8 cellular contexts compared by ENCODE assay signal in the genomic region with DNA sequence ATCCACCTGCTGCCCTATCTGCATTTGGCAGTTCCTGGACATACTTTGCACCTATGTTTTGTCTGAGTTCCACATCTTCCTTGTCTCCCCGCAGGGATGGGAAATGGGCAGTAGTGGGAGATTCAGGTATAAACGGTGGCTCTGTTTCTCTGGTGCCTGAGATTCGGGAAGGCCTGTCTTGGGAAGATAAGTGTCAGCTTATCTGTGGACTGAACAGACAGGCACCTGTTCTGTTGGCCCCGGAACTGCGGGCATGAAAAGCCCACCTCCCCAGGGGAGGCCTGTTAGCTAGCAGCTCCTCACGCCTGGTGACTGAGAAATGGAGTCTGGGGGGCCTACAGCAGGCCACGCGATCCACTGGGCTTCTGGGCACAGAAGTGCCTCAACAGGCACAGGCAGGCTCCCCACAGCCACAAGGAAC. TPM values are rescaled to one million over a fixed set of nuclear protein-coding genes. Genes with fewer than 3 reads are reported as not detected.
A peak's percentile ranks its signal among the peaks of the same experiment; 100 is the strongest.
DNase-seq lines count a peak whose midpoint lies in the region; ATAC-seq lines count a peak whose summit lies in the region.

No MANE protein-coding gene starts in this region.

- no peak overlapping the region for H3K4me3 ChIP-seq in subcutaneous abdominal adipose tissue (ENCODE audit: low read depth in 1 of 5, low read length in 5 of 5)

- no peaks in the 10 kb centered on the region for H3K9me3 ChIP-seq in subcutaneous abdominal adipose tissue (ENCODE audit: control insufficient read depth in 5 of 5, low read length in 5 of 5)

- H3K27ac Mint-ChIP-seq in activated T-helper 17 cell treated with anti-CD3 and anti-CD28 coated beads, Interleukin-2, amount 50 U/mL, for 72 hours = peak overlapping the region; percentile 84

- peaks cover 13 to 58% (median 45%) of the 10 kb centered on the region in 5 donors for H3K4me1 ChIP-seq in subcutaneous abdominal adipose tissue (ENCODE audit: control insufficient read depth in 5 of 5, insufficient read depth in 5 of 5, low read length in 5 of 5)

- H3K27me3 ChIP-seq in layer of hippocampus (ENCODE audit: control insufficient read depth, insufficient read depth, low read length) (no peaks in the 10 kb centered on the region), subcutaneous abdominal adipose tissue (ENCODE audit: control insufficient read depth in 5 of 5, insufficient read depth in 4 of 5, low read length in 5 of 5) (peaks cover 0 to 2% (median 0%) of the 10 kb centered on the region in 5 donors)

- peaks cover 29% of the 10 kb centered on the region for H3K4me1 Mint-ChIP-seq in activated T-helper 17 cell treated with anti-CD3 and anti-CD28 coated beads, Interleukin-2, amount 50 U/mL, for 72 hours

- H3K27ac ChIP-seq in layer of hippocampus (ENCODE audit: low read depth, low read length) (peak overlapping the region; percentile 75), subcutaneous abdominal adipose tissue (ENCODE audit: low read depth, low read length) (peak overlapping the region; percentile 70)

- H3K9ac ChIP-seq in subcutaneous abdominal adipose tissue (ENCODE audit: low read length in 5 of 5) = peak overlapping the region; percentile 28 to 50 (median 33)

- H3K36me3 Mint-ChIP-seq in activated T-helper 17 cell treated with anti-CD3 and anti-CD28 coated beads, Interleukin-2, amount 50 U/mL, for 72 hours (ENCODE audit: low read depth) = peaks cover 86% of the 10 kb centered on the region

- ATAC-seq in activated T-helper 17 cell treated with anti-CD3 and anti-CD28 coated beads, Interleukin-2, amount 50 U/mL, for 72 hours (replicated peaks) = no peak

- peak overlapping the region; percentile 51 for H3K4me3 Mint-ChIP-seq in activated T-helper 17 cell treated with anti-CD3 and anti-CD28 coated beads, Interleukin-2, amount 50 U/mL, for 72 hours

- H3K27me3 Mint-ChIP-seq in activated T-helper 17 cell treated with anti-CD3 and anti-CD28 coated beads, Interleukin-2, amount 50 U/mL, for 72 hours = no peaks in the 10 kb centered on the region

- peaks cover 6 to 43% (median 36%) of the 10 kb centered on the region in 5 donors for H3K36me3 ChIP-seq in subcutaneous abdominal adipose tissue (ENCODE audit: control insufficient read depth in 5 of 5, insufficient read depth in 5 of 5, low read length in 5 of 5)

- DNase-seq in NCI-H1105 treated with DMSO at 0.1 percent for 48 hours (lab: John Stamatoyannopoulos, UW) (peak; percentile 36), NCI-H1105 (lab: John Stamatoyannopoulos, UW) (no peak), NCI-H146 treated with DMSO at 0.1 percent for 48 hours (lab: John Stamatoyannopoulos, UW; ENCODE audit: unreplicated experiment) (no peak), NCI-H226 (no peak), foreskin melanocyte (no peak)

- no peaks in the 10 kb centered on the region for H3K9me3 Mint-ChIP-seq in activated T-helper 17 cell treated with anti-CD3 and anti-CD28 coated beads, Interleukin-2, amount 50 U/mL, for 72 hours

RNA-seq across cellular contexts. Expression of a gene that starts 5.8 kb away (rescaled TPM):
- 100 to 1,000 TPM; 285 to 436 TPM for total RNA-seq in activated T-helper 17 cell treated with anti-CD3 and anti-CD28 coated beads, Interleukin-2, amount 50 U/mL, for 72 hours

RNA-seq across cellular contexts. Expression of a gene that starts 6.1 kb away (rescaled TPM):
- 10 to 100 TPM; 50.9 to 90.5 TPM for total RNA-seq in activated T-helper 17 cell treated with anti-CD3 and anti-CD28 coated beads, Interleukin-2, amount 50 U/mL, for 72 hours

RNA-seq across cellular contexts. Expression of a gene that starts 13.5 kb away (rescaled TPM):
- 100 to 1,000 TPM; 134 to 223 TPM for total RNA-seq in activated T-helper 17 cell treated with anti-CD3 and anti-CD28 coated beads, Interleukin-2, amount 50 U/mL, for 72 hours

RNA-seq across cellular contexts. Expression of a gene that starts 20.8 kb away (rescaled TPM):
- total RNA-seq in activated T-helper 17 cell treated with anti-CD3 and anti-CD28 coated beads, Interleukin-2, amount 50 U/mL, for 72 hours = 100 to 1,000 TPM; 192 to 307 TPM

RNA-seq across cellular contexts. Expression of a gene that starts 21.0 kb away (rescaled TPM):
- not detected for total RNA-seq in activated T-helper 17 cell treated with anti-CD3 and anti-CD28 coated beads, Interleukin-2, amount 50 U/mL, for 72 hours
